Comparison of ENCODE assay signal across 19 cellular contexts in genomic region chr16:11386054-11386680, GRCh38. TPM values are rescaled to one million over a fixed set of nuclear protein-coding genes. Genes with fewer than 3 reads are reported as not detected.
DNase-seq lines count a peak whose midpoint lies in the region; ATAC-seq and TF ChIP-seq lines count a peak whose summit lies in the region.
"Had no signal": no experiment of that assay in that cellular context is flagged by ENCODE, and none has a peak within 500 bp of the region (broad histone marks: within the 10 kb centered on the region; RNA-seq: fewer than 3 reads in every experiment).

No MANE protein-coding gene starts in this region.

- H3K4me1 Mint-ChIP-seq in activated naive CD8-positive, alpha-beta T cell treated with anti-CD3 and anti-CD28 coated beads, Interleukin-2, amount 50 U/mL, for 24 hours: peaks cover 2% of the 10 kb centered on the region
- H3K4me1 Mint-ChIP-seq in activated naive CD8-positive, alpha-beta T cell treated with anti-CD3 and anti-CD28 coated beads for 36 hours: peaks cover 3% of the 10 kb centered on the region
- H3K4me1 Mint-ChIP-seq in glutamatergic neuron (ENCODE audit: low read depth, unreplicated experiment): peaks cover 8% of the 10 kb centered on the region
- peaks cover 17 to 19% of the 10 kb centered on the region in 2 donors for H3K4me1 Mint-ChIP-seq in stimulated activated naive B cell treated with anti-CD40 and anti-IgM and Interleukin-4, amounts not matched to agents 10 μg/mL and 1 μg/mL and 100 μg/mL, for 72 hours

- H3K36me3 ChIP-seq in H7 (replicated peaks; ENCODE audit: control insufficient read depth, insufficient read depth, low read length) (no peaks in the 10 kb centered on the region), mucosa of descending colon (ENCODE audit: low read depth) (no peaks in the 10 kb centered on the region)
- H3K36me3 ChIP-seq: BLaER1 treated with 17β-estradiol and CSF1 and Interleukin-3, amounts not matched to agents 10 nM and 100 nM; colonic mucosa; Peyer's patch; SJCRH30 had no signal

- TF ChIP-seq CTCF in glutamatergic neuron (IDR thresholded peaks at IDR 0.05; ENCODE audit: partially characterized antibody, unreplicated experiment) (no peak), mucosa of descending colon (IDR thresholded peaks at IDR 0.05) (no peak)

- H3K36me3 Mint-ChIP-seq in activated naive CD8-positive, alpha-beta T cell treated with anti-CD3 and anti-CD28 coated beads, Interleukin-2, amount 50 U/mL, for 24 hours (ENCODE audit: low read depth): peaks cover 5% of the 10 kb centered on the region
- H3K36me3 Mint-ChIP-seq in activated naive CD8-positive, alpha-beta T cell treated with anti-CD3 and anti-CD28 coated beads for 36 hours: no peaks in the 10 kb centered on the region
- no peaks in the 10 kb centered on the region for H3K36me3 Mint-ChIP-seq in glutamatergic neuron (ENCODE audit: unreplicated experiment)
- peaks cover 24 to 27% of the 10 kb centered on the region in 2 donors for H3K36me3 Mint-ChIP-seq in stimulated activated naive B cell treated with anti-CD40 and anti-IgM and Interleukin-4, amounts not matched to agents 10 μg/mL and 1 μg/mL and 100 μg/mL, for 72 hours

- ATAC-seq in activated naive CD8-positive, alpha-beta T cell treated with anti-CD3 and anti-CD28 coated beads, Interleukin-2, amount 50 U/mL, for 24 hours: peak; percentile 51
- peak; percentile 89 to 93 for ATAC-seq in stimulated activated naive B cell treated with anti-CD40 and anti-IgM and Interleukin-4, amounts not matched to agents 10 μg/mL and 1 μg/mL and 100 μg/mL, for 72 hours (replicated peaks)
- no peak for ATAC-seq in mucosa of descending colon
- ATAC-seq: left colon had no signal

- H3K9me3 ChIP-seq in mucosa of descending colon: no peaks in the 10 kb centered on the region
- H3K9me3 ChIP-seq: BLaER1 treated with 17β-estradiol and CSF1 and Interleukin-3, amounts not matched to agents 10 nM and 100 nM; colonic mucosa; Peyer's patch; psoas muscle; SJCRH30 had no signal

- no peaks in the 10 kb centered on the region for H3K4me1 ChIP-seq in mucosa of descending colon (ENCODE audit: low read depth)
- H3K4me1 ChIP-seq: colonic mucosa, Peyer's patch, psoas muscle, SJCRH30 had no signal

- H3K4me3 ChIP-seq in H7 (ENCODE audit: insufficient read depth, low read depth, low read length): no peak overlapping the region
- H3K4me3 ChIP-seq in mucosa of descending colon: no peak overlapping the region
- H3K4me3 ChIP-seq: BLaER1 treated with 17β-estradiol and CSF1 and Interleukin-3, amounts not matched to agents 10 nM and 100 nM; colonic mucosa; Peyer's patch; psoas muscle; SJCRH30 had no signal

- DNase-seq in activated naive CD8-positive, alpha-beta T cell treated with anti-CD3 and anti-CD28 coated beads, Interleukin-2, amount 50 U/mL, for 24 hours: no peak
- no peak for DNase-seq in activated naive CD8-positive, alpha-beta T cell treated with anti-CD3 and anti-CD28 coated beads for 36 hours
- peak; percentile 36 for DNase-seq in H7
- DNase-seq in glutamatergic neuron: peak; percentile 10
- DNase-seq in stimulated activated naive B cell treated with anti-CD40 and anti-IgM and Interleukin-4, amounts not matched to agents 10 μg/mL and 1 μg/mL and 100 μg/mL, for 72 hours: peak; percentile 28
- no peak for DNase-seq in Ammon's horn (ENCODE audit: low spot score)
- no peak for DNase-seq in mucosa of descending colon
- DNase-seq: colonic mucosa; effector memory CD4-positive, alpha-beta T cell; HCEC 1CT; left colon; NCI-H1092 treated with DMSO at 0.1 percent for 48 hours; NCI-H2029; NCI-H524 treated with DMSO at 0.1 percent for 48 hours; stimulated activated CD8-positive, alpha-beta memory T cell treated with anti-CD3 and anti-CD28 coated beads, Interleukin-4, amount 100 ng/mL, for 48 hours had no signal

- H3K27ac Mint-ChIP-seq in activated naive CD8-positive, alpha-beta T cell treated with anti-CD3 and anti-CD28 coated beads, Interleukin-2, amount 50 U/mL, for 24 hours: no peak overlapping the region
- no peak overlapping the region for H3K27ac Mint-ChIP-seq in activated naive CD8-positive, alpha-beta T cell treated with anti-CD3 and anti-CD28 coated beads for 36 hours
- H3K27ac Mint-ChIP-seq in glutamatergic neuron (ENCODE audit: unreplicated experiment): no peak overlapping the region
- no peak overlapping the region for H3K27ac Mint-ChIP-seq in stimulated activated naive B cell treated with anti-CD40 and anti-IgM and Interleukin-4, amounts not matched to agents 10 μg/mL and 1 μg/mL and 100 μg/mL, for 72 hours

- H3K27me3 ChIP-seq in H7 (ENCODE audit: control insufficient read depth, insufficient read depth, low read length): no peaks in the 10 kb centered on the region
- H3K27me3 ChIP-seq: BLaER1 treated with 17β-estradiol and CSF1 and Interleukin-3, amounts not matched to agents 10 nM and 100 nM; colonic mucosa; Peyer's patch; SJCRH30 had no signal

- H3K27me3 Mint-ChIP-seq in activated naive CD8-positive, alpha-beta T cell treated with anti-CD3 and anti-CD28 coated beads, Interleukin-2, amount 50 U/mL, for 24 hours: peaks cover 2% of the 10 kb centered on the region
- no peaks in the 10 kb centered on the region for H3K27me3 Mint-ChIP-seq in activated naive CD8-positive, alpha-beta T cell treated with anti-CD3 and anti-CD28 coated beads for 36 hours
- H3K27me3 Mint-ChIP-seq in glutamatergic neuron (ENCODE audit: unreplicated experiment): peaks cover 1% of the 10 kb centered on the region
- H3K27me3 Mint-ChIP-seq in stimulated activated naive B cell treated with anti-CD40 and anti-IgM and Interleukin-4, amounts not matched to agents 10 μg/mL and 1 μg/mL and 100 μg/mL, for 72 hours: peaks cover 10 to 23% of the 10 kb centered on the region in 2 donors

- H3K9me3 Mint-ChIP-seq in activated naive CD8-positive, alpha-beta T cell treated with anti-CD3 and anti-CD28 coated beads, Interleukin-2, amount 50 U/mL, for 24 hours: no peaks in the 10 kb centered on the region
- H3K9me3 Mint-ChIP-seq in activated naive CD8-positive, alpha-beta T cell treated with anti-CD3 and anti-CD28 coated beads for 36 hours: no peaks in the 10 kb centered on the region
- H3K9me3 Mint-ChIP-seq in glutamatergic neuron (ENCODE audit: unreplicated experiment): no peaks in the 10 kb centered on the region
- H3K9me3 Mint-ChIP-seq in stimulated activated naive B cell treated with anti-CD40 and anti-IgM and Interleukin-4, amounts not matched to agents 10 μg/mL and 1 μg/mL and 100 μg/mL, for 72 hours: no peaks in the 10 kb centered on the region

- H3K4me3 Mint-ChIP-seq in activated naive CD8-positive, alpha-beta T cell treated with anti-CD3 and anti-CD28 coated beads, Interleukin-2, amount 50 U/mL, for 24 hours: no peak overlapping the region
- no peak overlapping the region for H3K4me3 Mint-ChIP-seq in activated naive CD8-positive, alpha-beta T cell treated with anti-CD3 and anti-CD28 coated beads for 36 hours
- H3K4me3 Mint-ChIP-seq in glutamatergic neuron (ENCODE audit: unreplicated experiment): no peak overlapping the region
- no peak overlapping the region for H3K4me3 Mint-ChIP-seq in stimulated activated naive B cell treated with anti-CD40 and anti-IgM and Interleukin-4, amounts not matched to agents 10 μg/mL and 1 μg/mL and 100 μg/mL, for 72 hours

- intact Hi-C loops in mucosa of descending colon (cut with DNase I, micrococcal nuclease): no loop called here

RNA-seq across cellular contexts. Expression of gene RMI2, which starts 40.9 kb away (rescaled TPM):
- total RNA-seq in activated naive CD8-positive, alpha-beta T cell treated with anti-CD3 and anti-CD28 coated beads for 36 hours: 10 to 100 TPM; 50.1 to 56.1 TPM
- total RNA-seq in H7 (2014; rRNA removed; shearing (Covaris generic)): 58.8 and 59.2 TPM in 2 replicates
- total RNA-seq in glutamatergic neuron (ENCODE audit: unreplicated experiment) (4.2 TPM), mucosa of descending colon (10 to 100 TPM in 1 of 3 donors, 1 to 10 TPM in 2; 2.1 to 12.1 (median 7.0) TPM)

Comparison
In these comparisons a context has a peak if more than half of its experiments do, and no peak if none do; other contexts are left out.
1. DNase-seq: peak in H7 (single experiment), glutamatergic neuron (single experiment) and stimulated activated naive B cell treated with anti-CD40 and anti-IgM and Interleukin-4, amounts not matched to agents 10 μg/mL and 1 μg/mL and 100 μg/mL, for 72 hours (single experiment); none in activated naive CD8-positive, alpha-beta T cell treated with anti-CD3 and anti-CD28 coated beads, Interleukin-2, amount 50 U/mL, for 24 hours (single experiment), activated naive CD8-positive, alpha-beta T cell treated with anti-CD3 and anti-CD28 coated beads for 36 hours (single experiment), Ammon's horn (single experiment) and mucosa of descending colon (0 of 3).